33 cellular contexts compared by ENCODE assay signal in the genomic region with DNA sequence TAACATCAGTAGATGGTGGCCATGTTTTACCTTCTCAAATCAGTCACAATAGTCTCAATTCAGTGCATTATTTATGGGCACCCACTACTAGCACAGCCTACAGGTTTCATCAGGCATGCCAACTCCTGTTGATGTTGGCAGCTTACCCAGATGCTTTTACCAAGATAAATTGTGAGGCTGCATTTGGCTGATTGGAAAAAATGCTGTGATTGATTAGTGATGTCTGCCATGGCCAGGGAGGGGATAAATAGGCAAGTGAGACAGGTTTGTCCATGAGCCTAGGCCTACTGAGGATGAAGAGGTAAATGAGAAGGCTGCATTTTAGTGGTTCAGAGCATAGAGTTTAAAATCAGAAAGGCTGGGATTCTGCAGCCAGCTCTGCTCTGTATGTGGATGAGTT.
"Had no signal": no experiment of that assay in that cellular context is flagged by ENCODE, and none has a peak within 500 bp of the region (broad histone marks: within the 10 kb centered on the region; RNA-seq: fewer than 3 reads in every experiment).

No MANE protein-coding gene starts in this region.

- H3K4me1 ChIP-seq: adrenal gland, ascending aorta, esophagus muscularis mucosa, gastrocnemius medialis had no signal

- H3K4me3 ChIP-seq: adrenal gland, ascending aorta, esophagus muscularis mucosa, gastrocnemius medialis, heart left ventricle had no signal

- H3K9me3 Mint-ChIP-seq: activated naive CD4-positive, alpha-beta T cell treated with anti-CD3 and anti-CD28 coated beads for 36 hours; activated naive CD4-positive, alpha-beta T cell treated with anti-CD3 and anti-CD28 coated beads, Interleukin-2, amount 50 U/mL, for 24 hours; activated T-helper 1 cell treated with anti-CD3 and anti-CD28 coated beads, Interleukin-12 subunit alpha, Interleukin-12 subunit beta, Interleukin-2, Interleukin-4 antibody, amounts not matched to agents 30 ng/mL and 10 ng/mL and 1 ng/mL, durations not matched to agents 14 hours and 24 hours and 36 hours; activated T-helper 2 cell treated with anti-CD3 and anti-CD28 coated beads, Interferon-gamma antibody, Interleukin-2, Interleukin-4, amounts not matched to agents 10 μg/mL and 5 μg/mL and 100 μg/mL, durations not matched to agents 14 hours and 24 hours and 36 hours; effector memory CD8-positive, alpha-beta T cell had no signal

- H3K36me3 Mint-ChIP-seq: activated CD4-positive, alpha-beta memory T cell treated with anti-CD3 and anti-CD28 coated beads for 36 hours; activated CD8-positive, alpha-beta memory T cell treated with anti-CD3 and anti-CD28 coated beads, Interleukin-2, amount 10 ng/mL, durations not matched to agents 7 days and 5 days; activated naive CD4-positive, alpha-beta T cell treated with anti-CD3 and anti-CD28 coated beads, Interleukin-2, amount 50 U/mL, for 24 hours; activated naive CD8-positive, alpha-beta T cell treated with anti-CD3 and anti-CD28 coated beads for 36 hours had no signal

- H3K4me3 Mint-ChIP-seq: activated CD4-positive, alpha-beta memory T cell treated with anti-CD3 and anti-CD28 coated beads for 36 hours; activated CD4-positive, alpha-beta T cell treated with anti-CD3 and anti-CD28 coated beads for 36 hours; activated CD4-positive, alpha-beta T cell treated with anti-CD3 and anti-CD28 coated beads, Interleukin-2, amount 10 ng/mL, durations not matched to agents 24 days and 14 days; activated CD8-positive, alpha-beta memory T cell treated with anti-CD3 and anti-CD28 coated beads, Interleukin-2, amount 10 ng/mL, durations not matched to agents 7 days and 5 days; activated CD8-positive, alpha-beta T cell treated with anti-CD3 and anti-CD28 coated beads, Interleukin-2, amount 10 ng/mL, durations not matched to agents 7 days and 5 days; activated naive CD4-positive, alpha-beta T cell treated with anti-CD3 and anti-CD28 coated beads for 36 hours; activated naive CD4-positive, alpha-beta T cell treated with anti-CD3 and anti-CD28 coated beads, Interleukin-2, amount 50 U/mL, for 24 hours; activated naive CD8-positive, alpha-beta T cell treated with anti-CD3 and anti-CD28 coated beads for 36 hours; activated naive CD8-positive, alpha-beta T cell treated with anti-CD3 and anti-CD28 coated beads, Interleukin-2, amount 50 U/mL, for 24 hours; activated T-helper 1 cell treated with anti-CD3 and anti-CD28 coated beads, Interleukin-12 subunit alpha, Interleukin-12 subunit beta, Interleukin-2, Interleukin-4 antibody, amounts not matched to agents 30 ng/mL and 10 ng/mL and 1 ng/mL, durations not matched to agents 14 hours and 24 hours and 36 hours; effector memory CD8-positive, alpha-beta T cell had no signal

- H3K27ac Mint-ChIP-seq: activated CD4-positive, alpha-beta memory T cell treated with anti-CD3 and anti-CD28 coated beads for 36 hours; activated CD4-positive, alpha-beta T cell treated with anti-CD3 and anti-CD28 coated beads for 36 hours; activated CD4-positive, alpha-beta T cell treated with anti-CD3 and anti-CD28 coated beads, Interleukin-2, amount 10 ng/mL, durations not matched to agents 24 days and 14 days; activated CD8-positive, alpha-beta memory T cell treated with anti-CD3 and anti-CD28 coated beads, Interleukin-2, amount 10 ng/mL, durations not matched to agents 7 days and 5 days; activated CD8-positive, alpha-beta T cell treated with anti-CD3 and anti-CD28 coated beads, Interleukin-2, amount 10 ng/mL, durations not matched to agents 7 days and 5 days; activated naive CD4-positive, alpha-beta T cell treated with anti-CD3 and anti-CD28 coated beads for 36 hours; activated naive CD4-positive, alpha-beta T cell treated with anti-CD3 and anti-CD28 coated beads, Interleukin-2, amount 50 U/mL, for 24 hours; activated naive CD8-positive, alpha-beta T cell treated with anti-CD3 and anti-CD28 coated beads for 36 hours; activated naive CD8-positive, alpha-beta T cell treated with anti-CD3 and anti-CD28 coated beads, Interleukin-2, amount 50 U/mL, for 24 hours; activated T-helper 1 cell treated with anti-CD3 and anti-CD28 coated beads, Interleukin-12 subunit alpha, Interleukin-12 subunit beta, Interleukin-2, Interleukin-4 antibody, amounts not matched to agents 30 ng/mL and 10 ng/mL and 1 ng/mL, durations not matched to agents 14 hours and 24 hours and 36 hours; activated T-helper 2 cell treated with anti-CD3 and anti-CD28 coated beads, Interferon-gamma antibody, Interleukin-2, Interleukin-4, amounts not matched to agents 10 μg/mL and 5 μg/mL and 100 μg/mL, durations not matched to agents 14 hours and 24 hours and 36 hours; effector memory CD8-positive, alpha-beta T cell had no signal

- H3K36me3 ChIP-seq: adrenal gland, ascending aorta, brain microvascular endothelial cell, esophagus muscularis mucosa, gastrocnemius medialis, heart left ventricle had no signal

- DNase-seq: activated CD4-positive, alpha-beta memory T cell treated with anti-CD3 and anti-CD28 coated beads for 36 hours; activated CD4-positive, alpha-beta T cell treated with anti-CD3 and anti-CD28 coated beads for 36 hours; activated CD4-positive, alpha-beta T cell treated with anti-CD3 and anti-CD28 coated beads, Interleukin-2, amount 10 ng/mL, durations not matched to agents 24 days and 14 days; activated CD4-positive, CD25-positive, alpha-beta regulatory T cell; activated CD4-positive, CD25-positive, alpha-beta regulatory T cell treated with anti-CD3 and anti-CD28 coated beads, Interleukin-2, amount 50 U/mL, for 72 hours; activated CD8-positive, alpha-beta memory T cell treated with anti-CD3 and anti-CD28 coated beads, Interleukin-2, amount 10 ng/mL, durations not matched to agents 7 days and 5 days; activated CD8-positive, alpha-beta memory T cell treated with anti-CD3 and anti-CD28 coated beads, Interleukin-2, amount 50 U/mL, for 4 hours; activated CD8-positive, alpha-beta T cell treated with anti-CD3 and anti-CD28 coated beads, Interleukin-2, amount 10 ng/mL, durations not matched to agents 7 days and 5 days; activated effector memory CD4-positive, alpha-beta T cell treated with anti-CD3 and anti-CD28 coated beads, Interleukin-2, amount 50 U/mL, for 16 hours; activated naive CD4-positive, alpha-beta T cell treated with anti-CD3 and anti-CD28 coated beads for 36 hours; activated naive CD8-positive, alpha-beta T cell treated with anti-CD3 and anti-CD28 coated beads for 36 hours; activated naive CD8-positive, alpha-beta T cell treated with anti-CD3 and anti-CD28 coated beads, Interleukin-2, amount 50 U/mL, for 24 hours; activated T-cell treated with anti-CD3 and anti-CD28 coated beads, Interleukin-2, amount 50 U/mL, for 1 hour; activated T-cell treated with anti-CD3 and anti-CD28 coated beads, Interleukin-2, amount 50 U/mL, for 48 hours; adrenal gland; brain microvascular endothelial cell; caudate nucleus; cortex of kidney; dermis blood vessel endothelial cell; effector CD4-positive, alpha-beta T cell; effector memory CD8-positive, alpha-beta T cell; erythroblast; foreskin keratinocyte; gastrocnemius medialis; glutamatergic neuron; heart left ventricle; T-helper 2 cell had no signal

- H3K27ac ChIP-seq: adrenal gland, ascending aorta, brain microvascular endothelial cell, esophagus muscularis mucosa, foreskin keratinocyte, gastrocnemius medialis, heart left ventricle had no signal

- H3K4me1 Mint-ChIP-seq: activated CD4-positive, alpha-beta T cell treated with anti-CD3 and anti-CD28 coated beads for 36 hours; activated naive CD4-positive, alpha-beta T cell treated with anti-CD3 and anti-CD28 coated beads, Interleukin-2, amount 50 U/mL, for 24 hours had no signal

- H3K9me3 ChIP-seq: adrenal gland, esophagus muscularis mucosa, gastrocnemius medialis had no signal

- H3K27me3 Mint-ChIP-seq: activated CD4-positive, alpha-beta memory T cell treated with anti-CD3 and anti-CD28 coated beads for 36 hours had no signal

- FAIRE-seq: colon had no signal

- H3K27me3 ChIP-seq: adrenal gland, ascending aorta, brain microvascular endothelial cell, foreskin keratinocyte, gastrocnemius medialis, heart left ventricle had no signal
